In genomic region chr1:55195523-55196233, GRCh38 we compare ENCODE assay signal across 9 cellular contexts. TPM values are rescaled to one million over a fixed set of nuclear protein-coding genes. Genes with fewer than 3 reads are reported as not detected.
DNase-seq lines count a peak whose midpoint lies in the region; ATAC-seq and TF ChIP-seq lines count a peak whose summit lies in the region.
"Had no signal": no experiment of that assay in that cellular context is flagged by ENCODE, and none has a peak within 500 bp of the region (broad histone marks: within the 10 kb centered on the region; RNA-seq: fewer than 3 reads in every experiment).

No MANE protein-coding gene starts in this region.

- H3K36me3 Mint-ChIP-seq in CD4-positive, alpha-beta T cell (ENCODE audit: low read depth) = peaks cover 42% of the 10 kb centered on the region

- peaks cover 29% of the 10 kb centered on the region for H4K20me1 ChIP-seq in hepatocyte (ENCODE audit: insufficient read depth, poor library complexity, severe bottlenecking)

- no peak for TF ChIP-seq CTCF in CD4-positive, alpha-beta T cell (IDR thresholded peaks at IDR 0.05)
- no peak for TF ChIP-seq CTCF in hepatocyte (IDR thresholded peaks at IDR 0.05; ENCODE audit: poor library complexity)
- no peak for TF ChIP-seq CTCF in omental fat pad (IDR thresholded peaks at IDR 0.05)

- ATAC-seq in CD4-positive, alpha-beta T cell (ENCODE audit: poor library complexity) = no peak
- ATAC-seq in GM21447 (IDR thresholded peaks at IDR 0.05; ENCODE audit: unreplicated experiment) (peak; percentile 61), omental fat pad (ENCODE audit: low FRiP score) (no peak), HG02588 (IDR thresholded peaks at IDR 0.05; ENCODE audit: unreplicated experiment) (no peak)

- peaks cover 95% of the 10 kb centered on the region for H3K79me2 ChIP-seq in hepatocyte

- H3K4me3 Mint-ChIP-seq in CD4-positive, alpha-beta T cell = no peak overlapping the region

- H3K9me3 ChIP-seq in CD4-positive, alpha-beta T cell (ENCODE audit: control insufficient read depth, low read length) = no peaks in the 10 kb centered on the region
- no peaks in the 10 kb centered on the region for H3K9me3 ChIP-seq in hepatocyte (ENCODE audit: low read depth)

- 91% methylated on average over 3 of the region's 3 CpGs for WGBS in hepatocyte (ENCODE audit: low lambda C conversion rate, missing lambda C conversion rate)

- H2AFZ ChIP-seq in hepatocyte = no peak overlapping the region

- no peak overlapping the region for H3K27ac ChIP-seq in CD4-positive, alpha-beta T cell (ENCODE audit: low read depth, low read length)
- no peak overlapping the region for H3K27ac ChIP-seq in hepatocyte

- H3K27me3 ChIP-seq in CD4-positive, alpha-beta T cell (ENCODE audit: control insufficient read depth, insufficient read depth, low read length) = no peaks in the 10 kb centered on the region
- no peaks in the 10 kb centered on the region for H3K27me3 ChIP-seq in hepatocyte

- no peaks in the 10 kb centered on the region for H3K27me3 Mint-ChIP-seq in CD4-positive, alpha-beta T cell

- intact Hi-C loops in CD4-positive, alpha-beta T cell (cut with DNase I, micrococcal nuclease) = no loop called here

- H3K27ac Mint-ChIP-seq in CD4-positive, alpha-beta T cell = peak overlapping the region; percentile 56

- peaks cover 85% of the 10 kb centered on the region for H3K4me1 Mint-ChIP-seq in CD4-positive, alpha-beta T cell (ENCODE audit: low read depth)

- no peak overlapping the region for H3K4me2 ChIP-seq in hepatocyte

- H3K9me3 Mint-ChIP-seq in CD4-positive, alpha-beta T cell = no peaks in the 10 kb centered on the region

- H3K36me3 ChIP-seq in hepatocyte (replicated peaks; ENCODE audit: insufficient read depth, low read depth) = no peaks in the 10 kb centered on the region

- H3K4me3 ChIP-seq in hepatocyte = no peak overlapping the region

- POLR2A ChIA-PET in CD4-positive, alpha-beta T cell (lab: Charles Lee) = interaction anchor here (0.5 to 1.5 kb wide), 5 partner anchors 17 to 52 kb away, joined by 3 to 6 read pairs (median 3); partner anchors contain the start of gene USP24

- no peaks in the 10 kb centered on the region for H3K9me2 ChIP-seq in hepatocyte (replicated peaks; ENCODE audit: insufficient read depth)

- DNase-seq in CD4-positive, alpha-beta T cell = no peak
- peak; percentile 45 for DNase-seq in NOMO-1 treated with dmso at 0.1 percent for 144 hours (lab: John Stamatoyannopoulos, UW; ENCODE audit: unreplicated experiment)
- DNase-seq in fibroblast of the conjunctiva (ENCODE audit: low read depth) = peak; percentile 29
- DNase-seq in hepatocyte (ENCODE audit: low spot score) = no peak
- no peak for DNase-seq in omental fat pad (ENCODE audit: low spot score)
- DNase-seq in NK-92 (lab: John Stamatoyannopoulos, UW; ENCODE audit: unreplicated experiment) = no peak
- DNase-seq: NCI-H1417 treated with DMSO at 0.1 percent for 48 hours had no signal

- CTCF ChIA-PET in CD4-positive, alpha-beta T cell (lab: Charles Lee) = no interaction called here

- peaks cover 4% of the 10 kb centered on the region for H3K4me1 ChIP-seq in hepatocyte (ENCODE audit: insufficient read depth)

RNA-seq across cellular contexts. Expression of gene USP24, which starts 19.5 kb away (rescaled TPM):
- 10 to 100 TPM; 68.6 to 76.3 TPM for total RNA-seq in CD4-positive, alpha-beta T cell
- total RNA-seq in hepatocyte = 41.9 and 45.2 TPM in 2 replicates
- polyA plus RNA-seq in hepatocyte = 9.3 and 10.8 TPM in 2 replicates
- 10 to 100 TPM; 42.7 to 77.1 (median 64.8) TPM for total RNA-seq in omental fat pad

Comparison
In these comparisons a context has a peak if more than half of its experiments do, and no peak if none do; other contexts are left out.
1. DNase-seq: peak in NOMO-1 treated with dmso at 0.1 percent for 144 hours (single experiment) and fibroblast of the conjunctiva (single experiment); none in CD4-positive, alpha-beta T cell (0 of 10), hepatocyte (single experiment), omental fat pad (single experiment) and NK-92 (single experiment).